In the genomic region with DNA sequence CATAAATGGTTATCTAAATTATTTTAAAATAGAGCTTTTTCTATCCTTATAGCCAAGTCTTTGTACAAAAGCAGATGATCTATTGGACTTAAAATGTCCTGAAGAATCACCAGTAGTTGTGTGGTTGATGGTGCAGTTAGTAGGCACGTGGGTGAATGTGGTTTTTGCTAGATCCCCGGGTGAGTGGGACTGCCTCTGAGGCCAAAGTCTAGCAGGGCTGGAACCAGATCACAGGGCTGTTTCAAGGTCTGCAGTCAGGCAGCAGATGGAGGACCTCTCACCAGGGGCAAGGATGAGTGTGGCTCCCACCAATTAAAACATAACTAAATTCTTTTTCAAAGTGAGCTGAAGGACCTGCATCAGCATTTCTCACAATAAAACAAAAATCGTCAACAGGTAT, we compare ENCODE assay signal across 22 cellular contexts.
"Had no signal": no experiment of that assay in that cellular context is flagged by ENCODE, and none has a peak within 500 bp of the region (broad histone marks: within the 10 kb centered on the region; RNA-seq: fewer than 3 reads in every experiment).

No MANE protein-coding gene starts in this region.

- H3K27me3 Mint-ChIP-seq: stimulated activated memory B cell treated with anti-CD40 and anti-IgM and Interleukin-4, amounts not matched to agents 10 μg/mL and 1 μg/mL and 100 μg/mL, for 72 hours had no signal

- H3K27ac Mint-ChIP-seq: natural killer cell; stimulated activated memory B cell treated with anti-CD40 and anti-IgM and Interleukin-4, amounts not matched to agents 10 μg/mL and 1 μg/mL and 100 μg/mL, for 72 hours had no signal

- H3K4me3 ChIP-seq: coronary artery, esophagus squamous epithelium, lower lobe of right lung, prostate gland, sigmoid colon, testis, tibial artery, upper lobe of left lung had no signal

- H3K36me3 Mint-ChIP-seq: natural killer cell; stimulated activated memory B cell treated with anti-CD40 and anti-IgM and Interleukin-4, amounts not matched to agents 10 μg/mL and 1 μg/mL and 100 μg/mL, for 72 hours had no signal

- H3K9me3 ChIP-seq: esophagus squamous epithelium, lower lobe of right lung, prostate gland, sigmoid colon, testis, tibial artery, upper lobe of left lung had no signal

- H3K4me1 ChIP-seq: esophagus squamous epithelium, lower lobe of right lung, prostate gland, sigmoid colon, testis, tibial artery, upper lobe of left lung had no signal

- H3K27ac ChIP-seq: coronary artery, esophagus squamous epithelium, lower lobe of right lung, prostate gland, sigmoid colon, testis, tibial artery, upper lobe of left lung had no signal

- H3K36me3 ChIP-seq: esophagus squamous epithelium, lower lobe of right lung, prostate gland, sigmoid colon, tibial artery, upper lobe of left lung had no signal

- H3K4me1 Mint-ChIP-seq: natural killer cell; neural crest cell; stimulated activated memory B cell treated with anti-CD40 and anti-IgM and Interleukin-4, amounts not matched to agents 10 μg/mL and 1 μg/mL and 100 μg/mL, for 72 hours had no signal

- H3K9me3 Mint-ChIP-seq: neural crest cell had no signal

- ATAC-seq: left ventricle myocardium superior; lower lobe of right lung; natural killer cell; right cardiac atrium; stimulated activated memory B cell treated with anti-CD40 and anti-IgM and Interleukin-4, amounts not matched to agents 10 μg/mL and 1 μg/mL and 100 μg/mL, for 72 hours; stimulated activated naive CD8-positive, alpha-beta T cell treated with anti-CD3 and anti-CD28 coated beads, Interleukin-15, Interleukin-2, amounts not matched to agents 100 U/mL and 50 U/mL, for 24 hours had no signal

- H3K27me3 ChIP-seq: esophagus squamous epithelium, sigmoid colon, testis, tibial artery, upper lobe of left lung had no signal

- H3K4me3 Mint-ChIP-seq: natural killer cell; neural crest cell; stimulated activated memory B cell treated with anti-CD40 and anti-IgM and Interleukin-4, amounts not matched to agents 10 μg/mL and 1 μg/mL and 100 μg/mL, for 72 hours had no signal

- DNase-seq: dermis blood vessel endothelial cell; effector memory CD4-positive, alpha-beta T cell; erythroblast; esophagus squamous epithelium; foreskin melanocyte; glutamatergic neuron; left ventricle myocardium superior; lower lobe of right lung; natural killer cell; right cardiac atrium; sigmoid colon; stimulated activated CD4-positive, alpha-beta T cell treated with anti-CD3 and anti-CD28 coated beads, Interleukin-2, amount 100 ng/mL, for 24 hours; stimulated activated CD4-positive, alpha-beta T cell treated with anti-CD3 and anti-CD28 coated beads, Interleukin-4, amount 100 ng/mL, for 4 hours; stimulated activated naive CD8-positive, alpha-beta T cell treated with anti-CD3 and anti-CD28 coated beads, Interleukin-15, Interleukin-2, amounts not matched to agents 100 U/mL and 50 U/mL, for 24 hours; substantia nigra; testis; tibial artery; upper lobe of left lung had no signal
